Comparison of ENCODE assay signal across 19 cellular contexts in the genomic region with DNA sequence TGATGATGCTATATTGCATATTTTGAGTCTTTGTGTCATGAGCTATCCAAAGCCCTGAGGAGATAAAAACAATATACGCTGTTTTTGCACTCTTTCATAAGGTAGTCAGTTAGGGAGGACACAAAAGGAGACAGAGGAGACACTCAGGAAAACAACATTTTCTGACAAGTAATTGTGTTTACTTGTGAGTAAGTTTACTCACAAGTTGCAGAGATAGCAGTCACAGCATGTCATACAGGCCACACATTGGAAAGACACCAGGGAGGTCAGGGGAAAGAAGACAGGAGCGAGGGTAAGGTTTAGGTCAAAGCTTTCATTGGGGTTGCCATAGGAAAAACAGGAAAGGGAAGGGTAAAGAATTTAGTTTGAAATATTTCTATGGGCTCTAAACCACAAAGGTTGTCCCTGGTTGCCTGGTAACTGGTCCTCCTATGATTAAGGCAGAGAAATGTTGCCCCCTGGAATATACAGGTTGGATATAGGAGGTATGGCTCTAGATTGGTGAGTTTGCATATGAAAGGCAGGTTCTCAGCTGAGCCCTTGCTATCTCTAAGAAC. TPM values are rescaled to one million over a fixed set of nuclear protein-coding genes. Genes with fewer than 3 reads are reported as not detected.
DNase-seq lines count a peak whose midpoint lies in the region; FAIRE-seq and TF ChIP-seq lines count a peak whose summit lies in the region.
"Had no signal": no experiment of that assay in that cellular context is flagged by ENCODE, and none has a peak within 500 bp of the region (broad histone marks: within the 10 kb centered on the region; RNA-seq: fewer than 3 reads in every experiment).

No MANE protein-coding gene starts in this region.

- CTCF ChIA-PET in RWPE1 (lab: Yijun Ruan, JAX) (no interaction called here), H1 (lab: Charles Lee; ENCODE audit: partially characterized antibody) (interaction anchor here (1.2 kb wide), 1 partner anchor 30 kb away, joined by 3 read pairs; no protein-coding TSS in a partner anchor), GM10248 (lab: Yijun Ruan, JAX) (interaction anchor here (0.9 kb wide), 1 partner anchor 10 kb away, joined by 3 read pairs; no protein-coding TSS in a partner anchor)

- TF ChIP-seq EP300 in H1 (IDR thresholded peaks at IDR 0.05; ENCODE audit: borderline replicate concordance in 1 of 2, low read depth in 2 of 2, low read length in 2 of 2) = no peak

- H3K14ac ChIP-seq in H1 (ENCODE audit: insufficient read length) = no peak overlapping the region

- TF ChIP-seq CTCF in RWPE1 (conservative IDR thresholded peaks at IDR 0.05; ENCODE audit: low read depth) = no peak
- no peak for TF ChIP-seq CTCF in H1 (IDR thresholded peaks at IDR 0.05; ENCODE audit: control extremely low read depth in 1 of 3, insufficient read depth in 1 of 3, low read depth in 1 of 3, low read length in 3 of 3)
- TF ChIP-seq CTCF in osteoblast (IDR thresholded peaks at IDR 0.05; ENCODE audit: extremely low read depth, low read depth, low read length) = no peak
- TF ChIP-seq CTCF in GM10248 (IDR thresholded peaks at IDR 0.05; ENCODE audit: control extremely low read depth, extremely low read depth, low read depth, missing control alignments) = no peak
- no peak for TF ChIP-seq CTCF in ascending aorta (IDR thresholded peaks at IDR 0.05)

- WGBS in H1 (ENCODE audit: extremely low coverage in 1 of 2, insufficient coverage in 1 of 2, insufficient read length in 1 of 2, insufficient replicate concordance in 2 of 2, low coverage in 1 of 2, low lambda C conversion rate in 2 of 2, missing lambda C conversion rate in 1 of 2), 2 experiments = 89% methylated on average over 2 of the region's 2 CpGs; no CpG with 5 or more reads in 1 of the 2 experiments

- no peak overlapping the region for H2BK5ac ChIP-seq in H1 (ENCODE audit: low read depth, low read length)

- H2AFZ ChIP-seq in H1 (ENCODE audit: low read length) = no peak overlapping the region
- H2AFZ ChIP-seq in osteoblast (ENCODE audit: low read length) = no peak overlapping the region

- POLR2A ChIA-PET in RWPE1 (lab: Yijun Ruan, JAX; ENCODE audit: low non-redundant PET) (interaction anchor here (0.6 kb wide), 1 partner anchor 104 kb away, joined by 3 read pairs; no protein-coding TSS in a partner anchor), H1 (lab: Charles Lee; ENCODE audit: partially characterized antibody) (interaction anchor here (2.4 kb wide), 1 partner anchor 52 kb away, joined by 6 read pairs; no protein-coding TSS in a partner anchor), GM10248 (lab: Yijun Ruan, JAX) (no interaction called here)

- H3K27ac ChIP-seq in RWPE1 (no peak overlapping the region), H1 (ENCODE audit: low read depth, low read length) (no peak overlapping the region), osteoblast (ENCODE audit: low read depth, low read length) (no peak overlapping the region), ascending aorta (no peak overlapping the region)
- H3K27ac ChIP-seq: coronary artery had no signal

- no peak overlapping the region for H3K9ac ChIP-seq in H1 (replicated peaks in 1 of 4; ENCODE audit: extremely low read depth in 1 of 4, low read depth in 3 of 4, low read length in 3 of 4)

- no peaks in the 10 kb centered on the region for H3K79me1 ChIP-seq in H1 (ENCODE audit: low read depth, low read length)

- TF ChIP-seq RAD21 in H1 (IDR thresholded peaks at IDR 0.05 in 1 of 2, conservative IDR thresholded peaks at IDR 0.05 in 1 of 2; ENCODE audit: low read depth in 2 of 2, low read length in 2 of 2) = no peak

- intact Hi-C loops in ascending aorta (cut with DNase I) = no loop called here

- H4K5ac ChIP-seq in H1 (ENCODE audit: insufficient read length, low read depth, low read length) = no peak overlapping the region

- no peak overlapping the region for H3K18ac ChIP-seq in H1 (ENCODE audit: extremely low read depth, low read length)

- H3K9me3 ChIP-seq in H1 (ENCODE audit: insufficient read depth in 2 of 2, low read depth in 1 of 2, low read length in 1 of 2) (no peaks in the 10 kb centered on the region), osteoblast (ENCODE audit: low read depth, low read length) (no peaks in the 10 kb centered on the region), ascending aorta (no peaks in the 10 kb centered on the region)
- H3K9me3 ChIP-seq: BE2C had no signal

- H3K79me2 ChIP-seq in H1 (ENCODE audit: control insufficient read depth in 1 of 2, insufficient read depth in 2 of 2, low read length in 2 of 2) = no peaks in the 10 kb centered on the region
- H3K79me2 ChIP-seq in osteoblast (ENCODE audit: insufficient read depth, low read length) = no peaks in the 10 kb centered on the region

- H2BK20ac ChIP-seq in H1 (ENCODE audit: low read length) = no peak overlapping the region; the same call in 1 of the 2 replicates

- H3K36me3 ChIP-seq in H1 (ENCODE audit: control insufficient read depth in 2 of 4, insufficient read depth in 4 of 4, low read length in 3 of 4) (no peaks in the 10 kb centered on the region), osteoblast (ENCODE audit: insufficient read depth, low read length) (no peaks in the 10 kb centered on the region), ascending aorta (no peaks in the 10 kb centered on the region)
- H3K36me3 ChIP-seq: BE2C had no signal

- TF ChIP-seq POLR2A in H1 (IDR thresholded peaks at IDR 0.05; ENCODE audit: control extremely low read depth in 1 of 2, low read depth in 2 of 2, low read length in 2 of 2) = no peak

- no peak overlapping the region for H3K4me2 ChIP-seq in H1 (ENCODE audit: insufficient read depth in 1 of 2, low read depth in 2 of 2, low read length in 2 of 2)
- H3K4me2 ChIP-seq in osteoblast (ENCODE audit: insufficient read depth, low read length) = peak overlapping the region; percentile 24

- no peak overlapping the region for H4K91ac ChIP-seq in H1 (replicated peaks; ENCODE audit: insufficient read length, low read length)

- H3K4ac ChIP-seq in H1 (replicated peaks; ENCODE audit: insufficient read length, low read depth, low read length) = no peak overlapping the region

- H3K4me1 ChIP-seq in H1 (replicated peaks in 1 of 4; ENCODE audit: control insufficient read depth in 3 of 4, insufficient read depth in 4 of 4, low read length in 3 of 4) (peaks cover 0 to 3% (median 0%) of the 10 kb centered on the region in 4 experiments; a peak in 1 of 7 replicates), osteoblast (ENCODE audit: insufficient read depth, low read length) (peaks cover 8% of the 10 kb centered on the region), ascending aorta (no peaks in the 10 kb centered on the region)
- H3K4me1 ChIP-seq: BE2C had no signal

- no peak overlapping the region for H4K8ac ChIP-seq in H1 (ENCODE audit: extremely low read depth, insufficient read depth, low read length)

- peak; percentile 36 for DNase-seq in GM03348 (ENCODE audit: low spot score)
- peak; percentile 60 for DNase-seq in RWPE1 (ENCODE audit: low spot score)
- DNase-seq in H1 (ENCODE audit: low read depth in 1 of 2, low spot score in 2 of 2) = no peak
- no peak for DNase-seq in osteoblast (ENCODE audit: insufficient read length, low spot score, missing footprints)
- DNase-seq in activated CD4-positive, CD25-positive, alpha-beta regulatory T cell treated with anti-CD3 and anti-CD28 coated beads, Interleukin-2, amount 50 U/mL, for 72 hours = no peak
- no peak for DNase-seq in NCI-H2196 treated with DMSO at 0.1 percent for 48 hours (lab: John Stamatoyannopoulos, UW; ENCODE audit: unreplicated experiment)
- DNase-seq in GM10248 (ENCODE audit: extremely low spot score) = no peak
- no peak for DNase-seq in ascending aorta (ENCODE audit: low spot score in 2 of 2)
- DNase-seq: BE2C; glutamatergic neuron; NCI-H1048; right cardiac atrium; stimulated activated CD4-positive, alpha-beta T cell treated with anti-CD3 and anti-CD28 coated beads, Interleukin-1b, Interleukin-23, amount 100 ng/mL, for 48 hours had no signal

- no peak overlapping the region for H2BK15ac ChIP-seq in H1 (ENCODE audit: low read length)

- H3K23me2 ChIP-seq in H1 (ENCODE audit: low read depth, low read length) = no peaks in the 10 kb centered on the region

- FAIRE-seq in H1 (lab: Jason Lieb, UNC) = no peak
- FAIRE-seq: islet of Langerhans had no signal

- no peak overlapping the region for H3K56ac ChIP-seq in H1 (replicated peaks; ENCODE audit: insufficient read length, low read depth, low read length)

- H3K4me3 ChIP-seq in H1 (ENCODE audit: extremely low read depth in 1 of 4, insufficient read depth in 2 of 4, low read depth in 3 of 4, low read length in 4 of 4) (no peak overlapping the region), osteoblast (ENCODE audit: insufficient read depth, low read length) (no peak overlapping the region), ascending aorta (no peak overlapping the region)
- H3K4me3 ChIP-seq: coronary artery had no signal

- H4K20me1 ChIP-seq in H1 (replicated peaks in 1 of 2; ENCODE audit: control insufficient read depth in 1 of 2, insufficient read depth in 2 of 2, low read length in 2 of 2) (no peaks in the 10 kb centered on the region), osteoblast (ENCODE audit: insufficient read depth, low read length) (no peaks in the 10 kb centered on the region)

- H3K23ac ChIP-seq in H1 (ENCODE audit: insufficient read length) = no peak overlapping the region

- no peak overlapping the region for H2BK12ac ChIP-seq in H1 (ENCODE audit: low read depth, low read length)

- H3K27me3 ChIP-seq in H1 (replicated peaks in 1 of 4; ENCODE audit: control insufficient read depth in 3 of 4, extremely low read depth in 1 of 4, insufficient read depth in 3 of 4, low read length in 3 of 4) (no peaks in the 10 kb centered on the region), osteoblast (ENCODE audit: insufficient read depth, low read length) (no peaks in the 10 kb centered on the region), ascending aorta (no peaks in the 10 kb centered on the region)

- H2AK5ac ChIP-seq in H1 (ENCODE audit: low read depth, low read length) = no peak overlapping the region

- H2BK120ac ChIP-seq in H1 (replicated peaks; ENCODE audit: low read depth, low read length) = no peak overlapping the region

RNA-seq across cellular contexts. Expression of gene GABARAPL1, which starts 7.3 kb away (rescaled TPM):
- 80.9 and 87.9 TPM in 2 replicates for total RNA-seq in H1 (2021; fragmentation: NEBNext Ultra II Directional; extraction: Animal tissue kit (Norgen Biotek cat#: 25700))
- 35.9 and 56.1 TPM in 2 replicates for polyA plus RNA-seq in H1 (2011; rRNA removed)
- polyA plus RNA-seq in H1 (2011; cell fraction: cytosol; rRNA removed) = 72.5 TPM
- polyA plus RNA-seq in H1 (2011; cell fraction: nucleus; rRNA removed) = 30.2 TPM
- 77.9 to 103 TPM (median 89.7 TPM) in 4 replicates for polyA plus RNA-seq in H1 (2012, experiment 1 of 2)
- polyA plus RNA-seq in H1 (2012, experiment 2 of 2) = 34.4 TPM
- 39.6 TPM for polyA plus RNA-seq in H1 (2013, experiment 1 of 2)
- 41.7 TPM for polyA plus RNA-seq in H1 (2013, experiment 2 of 2)
- 57.8 and 71.4 TPM in 2 replicates for polyA minus RNA-seq in H1 (2011; rRNA and poly(A)+ RNA removed)
- 26.6 TPM for polyA minus RNA-seq in H1 (2011; cell fraction: cytosol; rRNA and poly(A)+ RNA removed)
- 35.1 TPM for polyA minus RNA-seq in H1 (2011; cell fraction: nucleus; rRNA and poly(A)+ RNA removed)
- total RNA-seq in osteoblast (64.2 and 65.9 TPM in 2 replicates), ascending aorta (239 TPM)

RNA-seq across cellular contexts. Expression of gene TMEM52B, which starts 26.5 kb away (rescaled TPM):
- not detected in 2 replicates for total RNA-seq in H1 (2021; fragmentation: NEBNext Ultra II Directional; extraction: Animal tissue kit (Norgen Biotek cat#: 25700))
- not detected in 2 replicates for polyA plus RNA-seq in H1 (2011; rRNA removed)
- not detected for polyA plus RNA-seq in H1 (2011; cell fraction: cytosol; rRNA removed)
- polyA plus RNA-seq in H1 (2011; cell fraction: nucleus; rRNA removed) = not detected
- polyA plus RNA-seq in H1 (2012, experiment 1 of 2) = not detected in 4 replicates
- polyA plus RNA-seq in H1 (2012, experiment 2 of 2) = not detected
- not detected for polyA plus RNA-seq in H1 (2013, experiment 1 of 2)
- polyA plus RNA-seq in H1 (2013, experiment 2 of 2) = not detected
- not detected in 2 replicates for polyA minus RNA-seq in H1 (2011; rRNA and poly(A)+ RNA removed)
- polyA minus RNA-seq in H1 (2011; cell fraction: cytosol; rRNA and poly(A)+ RNA removed) = not detected
- not detected for polyA minus RNA-seq in H1 (2011; cell fraction: nucleus; rRNA and poly(A)+ RNA removed)
- total RNA-seq in osteoblast (not detected in 2 replicates), ascending aorta (not detected)
- total RNA-seq: activated T-helper 2 cell treated with anti-CD3 and anti-CD28 coated beads, Interferon-gamma antibody, Interleukin-2, Interleukin-4, amounts not matched to agents 10 μg/mL and 5 μg/mL and 100 μg/mL, durations not matched to agents 14 hours and 24 hours and 36 hours; epithelial cell of proximal tubule; mesenteric fat pad; right cardiac atrium; Right ventricle myocardium inferior had no signal

RNA-seq across cellular contexts. Expression of gene OLR1, which starts 33.4 kb away (rescaled TPM):
- not detected in 2 replicates for total RNA-seq in H1 (2021; fragmentation: NEBNext Ultra II Directional; extraction: Animal tissue kit (Norgen Biotek cat#: 25700))
- polyA plus RNA-seq in H1 (2011; rRNA removed) = not detected in 2 replicates
- not detected for polyA plus RNA-seq in H1 (2011; cell fraction: cytosol; rRNA removed)
- not detected for polyA plus RNA-seq in H1 (2011; cell fraction: nucleus; rRNA removed)
- not detected in 4 replicates for polyA plus RNA-seq in H1 (2012, experiment 1 of 2)
- polyA plus RNA-seq in H1 (2012, experiment 2 of 2) = not detected
- polyA plus RNA-seq in H1 (2013, experiment 1 of 2) = not detected
- not detected for polyA plus RNA-seq in H1 (2013, experiment 2 of 2)
- not detected in 2 replicates for polyA minus RNA-seq in H1 (2011; rRNA and poly(A)+ RNA removed)
- 0.88 TPM for polyA minus RNA-seq in H1 (2011; cell fraction: cytosol; rRNA and poly(A)+ RNA removed)
- polyA minus RNA-seq in H1 (2011; cell fraction: nucleus; rRNA and poly(A)+ RNA removed) = 0.80 TPM
- total RNA-seq in osteoblast = under 0.01 and 0.29 TPM in 2 replicates
- 2.1 TPM for total RNA-seq in ascending aorta
- total RNA-seq: activated T-helper 2 cell treated with anti-CD3 and anti-CD28 coated beads, Interferon-gamma antibody, Interleukin-2, Interleukin-4, amounts not matched to agents 10 μg/mL and 5 μg/mL and 100 μg/mL, durations not matched to agents 14 hours and 24 hours and 36 hours; epithelial cell of proximal tubule had no signal

Comparison
In these comparisons a context has a peak if more than half of its experiments do, and no peak if none do; other contexts are left out.
1. DNase-seq: peak in GM03348 (single experiment) and RWPE1 (single experiment); none in H1 (0 of 2), osteoblast (single experiment), activated CD4-positive, CD25-positive, alpha-beta regulatory T cell treated with anti-CD3 and anti-CD28 coated beads, Interleukin-2, amount 50 U/mL, for 72 hours (single experiment), NCI-H2196 treated with DMSO at 0.1 percent for 48 hours (single experiment), GM10248 (single experiment) and ascending aorta (0 of 2).